8 cellular contexts compared by ENCODE assay signal in genomic region chr6:52407467-52407866, GRCh38. TPM values are rescaled to one million over a fixed set of nuclear protein-coding genes. Genes with fewer than 3 reads are reported as not detected.
DNase-seq lines count a peak whose midpoint lies in the region; ATAC-seq and TF ChIP-seq lines count a peak whose summit lies in the region.

No MANE protein-coding gene starts in this region.

- DNase-seq in NCI-H1092 treated with DMSO at 0.1 percent for 48 hours (lab: John Stamatoyannopoulos, UW) (peak; percentile 34), NCI-H1092 (lab: John Stamatoyannopoulos, UW) (no peak), HAP-1 (ENCODE audit: low spot score in 2 of 2) (peak; percentile 43 to 59), NCI-H2081 (lab: John Stamatoyannopoulos, UW) (peak; percentile 52 to 77), right cardiac atrium (no peak)
- no peak for DNase-seq in activated CD8-positive, alpha-beta memory T cell treated with anti-CD3 and anti-CD28 coated beads, Interleukin-2, amount 50 U/mL, for 4 hours

- H3K27me3 ChIP-seq in HAP-1 (ENCODE audit: low read depth) = no peaks in the 10 kb centered on the region
- no peaks in the 10 kb centered on the region for H3K27me3 ChIP-seq in right cardiac atrium (ENCODE audit: control insufficient read depth, insufficient read depth)

- peak; percentile 74 for TF ChIP-seq CTCF in VCaP (conservative IDR thresholded peaks at IDR 0.05)

- in situ Hi-C loops in HAP-1 (cut with MboI; ENCODE audit: low sequenced_read_pairs) = no loop called here

- H3K4me1 ChIP-seq in HAP-1 (peaks cover 5% of the 10 kb centered on the region), right cardiac atrium (ENCODE audit: control insufficient read depth, insufficient read depth, low read length) (no peaks in the 10 kb centered on the region)

- H3K27ac ChIP-seq in VCaP = no peak overlapping the region
- H3K27ac ChIP-seq in right cardiac atrium (ENCODE audit: low read length) = no peak overlapping the region

- no peaks in the 10 kb centered on the region for H3K36me3 ChIP-seq in HAP-1 (replicated peaks)

- ATAC-seq in right cardiac atrium = peak; percentile 39 to 43
- ATAC-seq in HG03039 (IDR thresholded peaks at IDR 0.05; ENCODE audit: unreplicated experiment) = no peak

- H3K4me3 ChIP-seq in HAP-1 (no peak overlapping the region), right cardiac atrium (ENCODE audit: low read length) (no peak overlapping the region)

- intact Hi-C loops in right cardiac atrium (cut with DNase I) = no loop called here

- H3K9me3 ChIP-seq in HAP-1 = no peaks in the 10 kb centered on the region
- H3K9me3 ChIP-seq in right cardiac atrium (ENCODE audit: control insufficient read depth, low read length) = no peaks in the 10 kb centered on the region

RNA-seq across cellular contexts. Expression of gene EFHC1, which starts 12.7 kb away (rescaled TPM):
- 10 to 100 TPM in 3 of 4 donors, 1 to 10 TPM in 1; 9.0 to 10.5 (median 10.0) TPM for total RNA-seq in right cardiac atrium
- polyA plus RNA-seq in right cardiac atrium = 4.9 TPM

RNA-seq across cellular contexts. Expression of gene PAQR8, which starts 45.5 kb away (rescaled TPM):
- total RNA-seq in right cardiac atrium = 1 to 10 TPM; 4.5 to 6.2 (median 5.4) TPM
- 3.0 TPM for polyA plus RNA-seq in right cardiac atrium

Comparison
In these comparisons a context has a peak if more than half of its experiments do, and no peak if none do; other contexts are left out.
1. DNase-seq: peak in NCI-H1092 treated with DMSO at 0.1 percent for 48 hours (single experiment), HAP-1 (2 of 2) and NCI-H2081 (2 of 2); none in NCI-H1092 (single experiment), right cardiac atrium (0 of 3) and activated CD8-positive, alpha-beta memory T cell treated with anti-CD3 and anti-CD28 coated beads, Interleukin-2, amount 50 U/mL, for 4 hours (single experiment).